9 cellular contexts compared by ENCODE assay signal in genomic region chr17:27578718-27579085, GRCh38. TPM values are rescaled to one million over a fixed set of nuclear protein-coding genes. Genes with fewer than 3 reads are reported as not detected.
DNase-seq lines count a peak whose midpoint lies in the region; ATAC-seq and TF ChIP-seq lines count a peak whose summit lies in the region.
"Had no signal": no experiment of that assay in that cellular context is flagged by ENCODE, and none has a peak within 500 bp of the region (broad histone marks: within the 10 kb centered on the region; RNA-seq: fewer than 3 reads in every experiment).

No MANE protein-coding gene starts in this region.

- TF ChIP-seq CTCF in WERI-Rb-1 (IDR thresholded peaks at IDR 0.05; ENCODE audit: low read depth, low read length): no peak

- H3K9me3 ChIP-seq in WERI-Rb-1 (ENCODE audit: severe bottlenecking): no peaks in the 10 kb centered on the region

- peaks cover 20% of the 10 kb centered on the region for H3K36me3 ChIP-seq in WERI-Rb-1

- peak overlapping the region; percentile 93 for H3K27ac ChIP-seq in WERI-Rb-1
- H3K27ac ChIP-seq: KMS-11 had no signal

- no peak overlapping the region for H3K4me3 ChIP-seq in WERI-Rb-1 (ENCODE audit: low read depth, low read length)

- DNase-seq in WERI-Rb-1 (no peak), kidney tubule cell (ENCODE audit: low spot score) (peak; percentile 47), cerebellar cortex (ENCODE audit: low spot score) (no peak), cerebellum (ENCODE audit: low spot score) (no peak), NCI-H187 treated with DMSO at 0.1 percent for 48 hours (lab: John Stamatoyannopoulos, UW) (no peak)
- no peak for DNase-seq in central memory CD4-positive, alpha-beta T cell

- ATAC-seq in GM18868 (IDR thresholded peaks at IDR 0.05; ENCODE audit: unreplicated experiment) (peak; percentile 94), HG02642 (IDR thresholded peaks at IDR 0.05; ENCODE audit: poor library complexity, unreplicated experiment) (peak; percentile 79)

- H3K27me3 ChIP-seq in WERI-Rb-1 (ENCODE audit: insufficient read depth, low read depth, severe bottlenecking): no peaks in the 10 kb centered on the region

RNA-seq across cellular contexts. Expression of gene LGALS9, which starts 52.3 kb away (rescaled TPM):
- 3.9 TPM for total RNA-seq in cerebellum
